1 cellular context compared by ENCODE assay signal in genomic region chr11:3860898-3861393, GRCh38.
A peak's percentile ranks its signal among the peaks of the same experiment; 100 is the strongest.
TF ChIP-seq lines count a peak whose summit lies in the region.

No MANE protein-coding gene starts in this region.

TF ChIP-seq in K562, 482 proteins besides CTCF, POLR2A, EP300 and RAD21:
- peak in 1 of 2 experiments; percentile 17; a peak in 1 of 4 replicates for TF ChIP-seq MAZ (CRISPR knock-in tag; conservative IDR thresholded peaks at IDR 0.05 in 1 of 2, IDR thresholded peaks at IDR 0.05 in 1 of 2)
- 0 out of 2 replicates have a peak, but pooled peaks have one; percentile 34 for TF ChIP-seq EGR1 (conservative IDR thresholded peaks at IDR 0.05)
- TF ChIP-seq HMBOX1 (IDR thresholded peaks at IDR 0.05) = 0 out of 2 replicates have a peak, but pooled peaks have one; percentile 64
- 0 out of 2 replicates have a peak, but pooled peaks have one; percentile 4 for TF ChIP-seq CREB3L1 (IDR thresholded peaks at IDR 0.05; ENCODE audit: borderline replicate concordance, low read depth)
- 0 out of 2 replicates have a peak, but pooled peaks have one; percentile 28 for TF ChIP-seq SMARCA4 (IDR thresholded peaks at IDR 0.05)
- TF ChIP-seq NCOR1 (IDR thresholded peaks at IDR 0.05) = peak; percentile 29; the same call in 1 of the 2 replicates
- peak; percentile 55; the same call in 1 of the 2 replicates for TF ChIP-seq SMAD4 (CRISPR knock-in tag; conservative IDR thresholded peaks at IDR 0.05)
- TF ChIP-seq DPF2 (IDR thresholded peaks at IDR 0.05) = 0 out of 2 replicates have a peak, but pooled peaks have one; percentile 32
- 0 out of 2 replicates have a peak, but pooled peaks have one; percentile 21 for TF ChIP-seq ARID1B (IDR thresholded peaks at IDR 0.05)
- peak; percentile 80 for TF ChIP-seq BCOR (IDR thresholded peaks at IDR 0.05)
- peak; percentile 61; the same call in 1 of the 2 replicates for TF ChIP-seq HLTF (IDR thresholded peaks at IDR 0.05)
- 0 out of 2 replicates have a peak, but pooled peaks have one; percentile 50 for TF ChIP-seq EHMT2 (IDR thresholded peaks at IDR 0.05)
- peak in 1 of 2 experiments; percentile 9; a peak in 1 of 4 replicates for TF ChIP-seq FOXK2 (conservative IDR thresholded peaks at IDR 0.05 in 1 of 2, IDR thresholded peaks at IDR 0.05 in 1 of 2; ENCODE audit: low read depth in 2 of 2)
- TF ChIP-seq ZNF121 (CRISPR knock-in tag; conservative IDR thresholded peaks at IDR 0.05) = peak; percentile 33; the same call in 1 of the 2 replicates
- peak; percentile 51; the same call in 1 of the 2 replicates for TF ChIP-seq SMARCA5 (IDR thresholded peaks at IDR 0.05)
- TF ChIP-seq LARP7 (IDR thresholded peaks at IDR 0.05) = peak; percentile 65; the same call in 1 of the 2 replicates
- TF ChIP-seq VEZF1 (CRISPR knock-in tag; IDR thresholded peaks at IDR 0.05) = peak; percentile 57
